ENCODE assay signal across 22 cellular contexts in the genomic region with DNA sequence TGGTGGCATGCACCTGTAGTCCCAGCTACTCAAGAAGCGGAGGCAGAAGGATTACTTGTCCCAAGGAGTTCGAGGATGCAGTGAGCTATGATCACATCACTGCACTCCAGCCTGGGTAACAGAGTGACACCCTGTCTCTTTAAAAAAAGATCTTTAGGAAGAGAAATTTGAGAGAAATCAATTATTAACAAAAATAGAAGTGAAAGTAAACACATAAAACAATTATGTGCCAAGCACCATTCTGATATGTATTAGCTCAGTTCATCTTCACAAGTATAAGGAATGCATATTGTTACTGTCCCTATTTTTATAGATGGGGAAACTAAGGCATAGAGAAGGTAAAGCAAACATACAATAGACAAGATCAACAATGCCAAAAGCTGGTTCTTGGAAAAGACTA. TPM values are rescaled to one million over a fixed set of nuclear protein-coding genes. Genes with fewer than 3 reads are reported as not detected.
A peak's percentile ranks its signal among the peaks of the same experiment; 100 is the strongest.
DNase-seq lines count a peak whose midpoint lies in the region; ATAC-seq, FAIRE-seq and TF ChIP-seq lines count a peak whose summit lies in the region.
"Had no signal": no experiment of that assay in that cellular context is flagged by ENCODE, and none has a peak within 500 bp of the region (broad histone marks: within the 10 kb centered on the region; RNA-seq: fewer than 3 reads in every experiment).

No MANE protein-coding gene starts in this region.

- no peaks in the 10 kb centered on the region for H3K27me3 ChIP-seq in right lobe of liver
- H3K27me3 ChIP-seq in HepG2 (ENCODE audit: control insufficient read depth in 1 of 2, insufficient read depth in 2 of 2, low read length in 2 of 2) = peaks cover 0 to 5% of the 10 kb centered on the region in 2 experiments; a peak in 4 of 5 replicates
- no peaks in the 10 kb centered on the region for H3K27me3 ChIP-seq in foreskin keratinocyte
- no peaks in the 10 kb centered on the region for H3K27me3 ChIP-seq in sigmoid colon
- peaks cover 37% of the 10 kb centered on the region for H3K27me3 ChIP-seq in left ventricle myocardium inferior (ENCODE audit: low read depth)
- H3K27me3 ChIP-seq: BLaER1, MG63 had no signal

- H3K9me3 ChIP-seq in right lobe of liver = no peaks in the 10 kb centered on the region
- H3K9me3 ChIP-seq in HepG2 (ENCODE audit: low read length) = no peaks in the 10 kb centered on the region
- H3K9me3 ChIP-seq in sigmoid colon = peaks cover 0 to 5% (median 1%) of the 10 kb centered on the region in 4 donors
- H3K9me3 ChIP-seq in left ventricle myocardium inferior (replicated peaks) = peaks cover 22% of the 10 kb centered on the region

- TF ChIP-seq POLR2A in right lobe of liver (IDR thresholded peaks at IDR 0.05) (no peak), HepG2 (IDR thresholded peaks at IDR 0.05; ENCODE audit: insufficient read depth in 1 of 2, low read depth in 2 of 2, low read length in 2 of 2) (no peak), sigmoid colon (IDR thresholded peaks at IDR 0.05) (no peak)

- DNase-seq in right lobe of liver (no peak), HepG2 (ENCODE audit: low spot score) (no peak), foreskin keratinocyte (peak in 1 of 2 donors; percentile 11), sigmoid colon (no peak), medulla oblongata (ENCODE audit: extremely low spot score) (no peak), HEK293T (ENCODE audit: extremely low spot score) (no peak), left ventricle myocardium inferior (no peak)
- DNase-seq: 8988T; CD8-positive, alpha-beta memory T cell; DMS79; MG63; NCI-H1092; NCI-H146; NCI-H2081 treated with DMSO at 0.1 percent for 48 hours; NCI-H510A; NCI-H82 had no signal

- FAIRE-seq in HepG2 (lab: Jason Lieb, UNC) = no peak
- FAIRE-seq: D721Med, RCC 7860 had no signal

- POLR2A ChIA-PET in HepG2 (lab: Yijun Ruan, JAX) = no interaction called here
- POLR2A ChIA-PET in HEK293T (lab: Yijun Ruan, JAX) = no interaction called here

- no peak for TF ChIP-seq CTCF in right lobe of liver (IDR thresholded peaks at IDR 0.05)
- no peak for TF ChIP-seq CTCF in HepG2 (CRISPR knock-in tag; IDR thresholded peaks at IDR 0.05)
- no peak for TF ChIP-seq CTCF in foreskin keratinocyte (conservative IDR thresholded peaks at IDR 0.05)
- TF ChIP-seq CTCF in sigmoid colon (IDR thresholded peaks at IDR 0.05) = no peak
- TF ChIP-seq CTCF in left ventricle myocardium inferior (IDR thresholded peaks at IDR 0.05; ENCODE audit: borderline replicate concordance) = no peak

- no peak overlapping the region for H2AFZ ChIP-seq in HepG2 (ENCODE audit: low read length)

- no peaks in the 10 kb centered on the region for H3K79me2 ChIP-seq in HepG2 (ENCODE audit: insufficient read depth, low read length)

- no peak overlapping the region for H3K9ac ChIP-seq in HepG2 (ENCODE audit: insufficient read depth, low read depth, low read length)
- H3K9ac ChIP-seq: BLaER1, KMS-11 had no signal

- H3K27ac ChIP-seq in right lobe of liver (no peak overlapping the region), HepG2 (ENCODE audit: extremely low read length, insufficient read depth, low read length) (no peak overlapping the region), foreskin keratinocyte (peak overlapping the region; percentile 1), sigmoid colon (peak overlapping the region in 3 of 4 donors; percentile 59 to 69 (median 61)), left ventricle myocardium inferior (replicated peaks) (no peak overlapping the region)
- H3K27ac ChIP-seq: BLaER1, KMS-11 had no signal

- ATAC-seq in right lobe of liver = peak in 3 of 4 donors; percentile 22 to 65 (median 65)
- ATAC-seq in HepG2 = no peak
- ATAC-seq in foreskin keratinocyte = no peak
- ATAC-seq in HG02678 (IDR thresholded peaks at IDR 0.05; ENCODE audit: unreplicated experiment) = no peak
- ATAC-seq: HCT116 had no signal

- no peak for TF ChIP-seq EP300 in HepG2 (IDR thresholded peaks at IDR 0.05; ENCODE audit: low read depth in 2 of 2, low read length in 2 of 2)
- TF ChIP-seq EP300 in HepG2 (CRISPR knock-in tag; IDR thresholded peaks at IDR 0.05; ENCODE audit: borderline replicate concordance) = no peak
- no peak for TF ChIP-seq EP300 in sigmoid colon (IDR thresholded peaks at IDR 0.05)

- H3K4me3 ChIP-seq in right lobe of liver (no peak overlapping the region), HepG2 (replicated peaks in 1 of 3; ENCODE audit: insufficient read depth in 1 of 3, low read depth in 2 of 3, low read length in 3 of 3) (no peak overlapping the region), sigmoid colon (no peak overlapping the region), left ventricle myocardium inferior (no peak overlapping the region)
- H3K4me3 ChIP-seq: BLaER1, MG63 had no signal

- WGBS in right lobe of liver (ENCODE audit: insufficient coverage, low coverage, low lambda C conversion rate, missing lambda C conversion rate) = 85% methylated on average over 2 of the region's 2 CpGs
- 36% methylated on average over 2 of the region's 2 CpGs for WGBS in HepG2 (ENCODE audit: low lambda C conversion rate)
- 87 to 93% methylated on average over 2 of the region's 2 CpGs for WGBS in sigmoid colon, 2 donors

- H3K36me3 ChIP-seq in right lobe of liver (no peaks in the 10 kb centered on the region), HepG2 (replicated peaks in 1 of 2; ENCODE audit: control insufficient read depth in 1 of 2, insufficient read depth in 2 of 2, low read length in 2 of 2) (no peaks in the 10 kb centered on the region), sigmoid colon (no peaks in the 10 kb centered on the region), left ventricle myocardium inferior (no peaks in the 10 kb centered on the region)
- H3K36me3 ChIP-seq: BLaER1, MG63 had no signal

- no peak overlapping the region for H3K4me2 ChIP-seq in HepG2 (ENCODE audit: low read depth, low read length)
- H3K4me2 ChIP-seq: BLaER1, KMS-11 had no signal

- no peak for TF ChIP-seq RAD21 in HepG2 (CRISPR knock-in tag; IDR thresholded peaks at IDR 0.05)

- in situ Hi-C loops in HepG2 (cut with HindIII; ENCODE audit: extremely low pct_ligation_motif_present, low pct_unique_long_range_greater_than_20kb) = loop anchor here (25.0 kb wide), 1 partner anchor 1338 kb away; no protein-coding TSS in a partner anchor

- no TSS peak for BruUV-seq in HepG2 (replicated peaks; lab: Mats Ljungman, UMichigan)

- no peaks in the 10 kb centered on the region for H4K20me1 ChIP-seq in HepG2 (ENCODE audit: insufficient read depth, low read length)
- H4K20me1 ChIP-seq: BLaER1 had no signal

- H3K4me1 ChIP-seq in right lobe of liver (peaks cover 0 to 8% (median 0%) of the 10 kb centered on the region in 4 donors), HepG2 (ENCODE audit: insufficient read depth, low read length) (no peaks in the 10 kb centered on the region), foreskin keratinocyte (peaks cover 17% of the 10 kb centered on the region), sigmoid colon (peaks cover 4 to 34% (median 19%) of the 10 kb centered on the region in 4 donors), left ventricle myocardium inferior (peaks cover 1% of the 10 kb centered on the region)
- H3K4me1 ChIP-seq: BLaER1 had no signal

- CTCF ChIA-PET in HepG2 (lab: Yijun Ruan, JAX; ENCODE audit: low intra/inter-chr PET ratio, low total read pairs) = no interaction called here
- CTCF ChIA-PET in HEK293T (lab: Yijun Ruan, JAX) = no interaction called here

- intact Hi-C loops in right lobe of liver (cut with DNase I) = no loop called here
- intact Hi-C loops in HepG2 (cut with micrococcal nuclease; ENCODE audit: unreplicated experiment) = no loop called here
- intact Hi-C loops in sigmoid colon (cut with DNase I) = loop anchor here (5.0 kb wide), 1 partner anchor 38 kb away; no protein-coding TSS in a partner anchor
- intact Hi-C loops in left ventricle myocardium inferior (cut with micrococcal nuclease) = no loop called here

TF ChIP-seq in HEK293T, 16 proteins besides CTCF, POLR2A, EP300 and RAD21 (continues in another document):
- no peak for TF ChIP-seq FOXM1 (IDR thresholded peaks at IDR 0.05; ENCODE audit: borderline replicate concordance)
- TF ChIP-seq, protein P1, sequence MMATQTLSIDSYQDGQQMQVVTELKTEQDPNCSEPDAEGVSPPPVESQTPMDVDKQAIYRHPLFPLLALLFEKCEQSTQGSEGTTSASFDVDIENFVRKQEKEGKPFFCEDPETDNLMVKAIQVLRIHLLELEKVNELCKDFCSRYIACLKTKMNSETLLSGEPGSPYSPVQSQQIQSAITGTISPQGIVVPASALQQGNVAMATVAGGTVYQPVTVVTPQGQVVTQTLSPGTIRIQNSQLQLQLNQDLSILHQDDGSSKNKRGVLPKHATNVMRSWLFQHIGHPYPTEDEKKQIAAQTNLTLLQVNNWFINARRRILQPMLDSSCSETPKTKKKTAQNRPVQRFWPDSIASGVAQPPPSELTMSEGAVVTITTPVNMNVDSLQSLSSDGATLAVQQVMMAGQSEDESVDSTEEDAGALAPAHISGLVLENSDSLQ (IDR thresholded peaks at IDR 0.05) = no peak

RNA-seq across cellular contexts. Expression of a gene that starts 48.1 kb away (rescaled TPM):
- total RNA-seq in right lobe of liver = not detected
- 0.04 TPM in 1 of 2 replicates, not detected in the other for total RNA-seq in HepG2 (2016; rRNA removed; fragmentation: Illumina TruSeq; extraction: Trizol)
- not detected in 2 replicates for total RNA-seq in HepG2 (2016; cell fraction: cytosol; rRNA removed; fragmentation: Illumina TruSeq; extraction: Trizol; ENCODE audit: low read depth)
- total RNA-seq in HepG2 (2016; cell fraction: insoluble cytoplasmic fraction; rRNA removed; fragmentation: Illumina TruSeq; extraction: Trizol) = not detected in 2 replicates
- total RNA-seq in HepG2 (2016; cell fraction: membrane; rRNA removed; fragmentation: Illumina TruSeq; extraction: Trizol) = not detected in 2 replicates
- total RNA-seq in HepG2 (2016; cell fraction: nucleus; rRNA removed; fragmentation: Illumina TruSeq; extraction: Trizol) = not detected in 2 replicates
- polyA plus RNA-seq in HepG2 (2011; rRNA removed) = 0.03 and 0.05 TPM in 2 replicates
- 0.11 TPM in 1 of 2 replicates, not detected in the other for polyA plus RNA-seq in HepG2 (2011; cell fraction: cytosol; rRNA removed)
- polyA plus RNA-seq in HepG2 (2011; cell fraction: nucleus; rRNA removed) = 0.66 and 0.77 TPM in 2 replicates
- polyA plus RNA-seq in HepG2 (2012) = 0.05 TPM in 1 of 2 replicates, not detected in the other
- not detected in 2 replicates for polyA plus RNA-seq in HepG2 (2016; cell fraction: cytosol; fragmentation: Illumina TruSeq; extraction: Trizol; ENCODE audit: low read depth)
- polyA plus RNA-seq in HepG2 (2016; cell fraction: insoluble cytoplasmic fraction; fragmentation: Illumina TruSeq; extraction: Trizol; ENCODE audit: low read depth) = not detected in 2 replicates
- polyA plus RNA-seq in HepG2 (2016; cell fraction: membrane; fragmentation: Illumina TruSeq; extraction: Trizol; ENCODE audit: low read depth) = not detected in 2 replicates
- 0.26 TPM in 1 of 2 replicates, not detected in the other for polyA plus RNA-seq in HepG2 (2016; cell fraction: nucleus; fragmentation: Illumina TruSeq; extraction: Trizol; ENCODE audit: insufficient read depth, low read depth)
- polyA minus RNA-seq in HepG2 (2011; rRNA and poly(A)+ RNA removed; ENCODE audit: low replicate concordance) = 0.12 TPM in 1 of 2 replicates, not detected in the other
- not detected in 2 replicates for polyA minus RNA-seq in HepG2 (2011; cell fraction: cytosol; rRNA and poly(A)+ RNA removed)
- polyA minus RNA-seq in HepG2 (2011; cell fraction: nucleus; rRNA and poly(A)+ RNA removed) = 0.12 and 0.26 TPM in 2 replicates
- 0.07 and 0.14 TPM in 2 replicates for total RNA-seq in foreskin keratinocyte
- polyA plus RNA-seq in foreskin keratinocyte = 0.07 TPM in 1 of 2 replicates, not detected in the other
- total RNA-seq in sigmoid colon = under 1 TPM in 2 of 4 donors, not detected in 2; 0.36 to 0.54 TPM
- under 1 TPM in 1 of 3 donors, not detected in 2; 0.09 TPM for polyA plus RNA-seq in sigmoid colon
- not detected for total RNA-seq in left ventricle myocardium inferior
- polyA plus RNA-seq: CD8-positive, alpha-beta memory T cell had no signal

Comparison
In these comparisons a context has a peak if more than half of its experiments do, and no peak if none do; other contexts are left out.
1. ATAC-seq: peak in right lobe of liver (3 of 4); none in HepG2 (single experiment), foreskin keratinocyte (single experiment) and HG02678 (single experiment).
2. H3K27ac ChIP-seq: peak in foreskin keratinocyte (single experiment) and sigmoid colon (3 of 4); none in right lobe of liver (0 of 3), HepG2 (single experiment) and left ventricle myocardium inferior (single experiment).